Comparison of ENCODE assay signal across 1 cellular context in genomic region chr16:75250809-75251279, GRCh38.
TF ChIP-seq lines count a peak whose summit lies in the region.

No MANE protein-coding gene starts in this region.

TF ChIP-seq in HepG2, 621 proteins besides CTCF, POLR2A, EP300 and RAD21 (continued from another document and continues in another):
- TF ChIP-seq ZBTB49 (CRISPR knock-in tag; IDR thresholded peaks at IDR 0.05; ENCODE audit: borderline replicate concordance) (no peak), SYNCRIP (IDR thresholded peaks at IDR 0.05; ENCODE audit: insufficient read depth, low read depth, low read length) (no peak), ZNF816 (CRISPR knock-in tag; IDR thresholded peaks at IDR 0.05; ENCODE audit: borderline replicate concordance) (peak; percentile 80; the same call in 1 of the 2 replicates), ZBTB7A (CRISPR knock-in tag; IDR thresholded peaks at IDR 0.05) (no peak), SMYD3 (CRISPR knock-in tag; IDR thresholded peaks at IDR 0.05) (no peak; the same call in 1 of the 2 replicates), MTF2 (CRISPR knock-in tag; IDR thresholded peaks at IDR 0.05; ENCODE audit: borderline replicate concordance) (0 out of 2 replicates have a peak, but pooled peaks have one; percentile 58), IKZF1 (IDR thresholded peaks at IDR 0.05) (no peak), KDM5A (IDR thresholded peaks at IDR 0.05; ENCODE audit: borderline replicate concordance, low read length) (no peak), ZNF792 (CRISPR knock-in tag; IDR thresholded peaks at IDR 0.05) (no peak; the same call in none of the 2 replicates), SIN3A (IDR thresholded peaks at IDR 0.05; ENCODE audit: borderline replicate concordance, low read depth, low read length) (peak; percentile 38; the same call in 1 of the 2 replicates), USF2 (IDR thresholded peaks at IDR 0.05; ENCODE audit: low read depth, low read length) (no peak), USF2 (CRISPR knock-in tag; IDR thresholded peaks at IDR 0.05; ENCODE audit: borderline replicate concordance) (no peak), CBX5 (CRISPR knock-in tag; IDR thresholded peaks at IDR 0.05; ENCODE audit: borderline replicate concordance) (no peak), ZNF18 (CRISPR knock-in tag; IDR thresholded peaks at IDR 0.05; ENCODE audit: insufficient replicate concordance) (peak; percentile 40), ZNF674 (CRISPR knock-in tag; IDR thresholded peaks at IDR 0.05; ENCODE audit: low read depth) (no peak), ZMYM3 (CRISPR knock-in tag; IDR thresholded peaks at IDR 0.05) (no peak), MTF1 (CRISPR knock-in tag; IDR thresholded peaks at IDR 0.05) (no peak), ESRRA (CRISPR knock-in tag; IDR thresholded peaks at IDR 0.05; ENCODE audit: low read depth) (peak; percentile 16; the same call in 1 of the 2 replicates), ATF7-NPFF (CRISPR knock-in tag; IDR thresholded peaks at IDR 0.05; ENCODE audit: low read depth) (no peak; the same call in 1 of the 2 replicates), ATAD3A (CRISPR knock-in tag; IDR thresholded peaks at IDR 0.05) (no peak; the same call in 1 of the 2 replicates), GABPA (IDR thresholded peaks at IDR 0.05; ENCODE audit: low read depth, low read length) (no peak), GABPA (CRISPR knock-in tag; IDR thresholded peaks at IDR 0.05; ENCODE audit: low read depth) (no peak), ZNF12 (CRISPR knock-in tag; IDR thresholded peaks at IDR 0.05) (peak; percentile 41; the same call in 1 of the 2 replicates), ZNF83 (CRISPR knock-in tag; IDR thresholded peaks at IDR 0.05; ENCODE audit: borderline replicate concordance) (no peak), TCF12 (IDR thresholded peaks at IDR 0.05) (no peak), TCF12 (CRISPR knock-in tag; IDR thresholded peaks at IDR 0.05) (no peak; the same call in 1 of the 2 replicates), ZNF431 (CRISPR knock-in tag; IDR thresholded peaks at IDR 0.05; ENCODE audit: borderline replicate concordance, low read depth) (no peak), ERF (CRISPR knock-in tag; IDR thresholded peaks at IDR 0.05) (0 out of 2 replicates have a peak, but pooled peaks have one; percentile 47), CREBL2 (CRISPR knock-in tag; IDR thresholded peaks at IDR 0.05; ENCODE audit: borderline replicate concordance) (no peak; the same call in 1 of the 2 replicates), AFF4 (CRISPR knock-in tag; IDR thresholded peaks at IDR 0.05) (no peak), NFE2L2 (IDR thresholded peaks at IDR 0.05; ENCODE audit: low read length) (no peak), ZNF644 (CRISPR knock-in tag; IDR thresholded peaks at IDR 0.05; ENCODE audit: low read depth) (no peak), ZNF333 (CRISPR knock-in tag; IDR thresholded peaks at IDR 0.05; ENCODE audit: borderline replicate concordance) (no peak; the same call in 1 of the 2 replicates), HIC2 (CRISPR knock-in tag; IDR thresholded peaks at IDR 0.05; ENCODE audit: low read depth) (no peak), NFKBIZ (CRISPR knock-in tag; IDR thresholded peaks at IDR 0.05) (no peak), U2AF1 (optimal IDR thresholded peaks at IDR 0.05; ENCODE audit: low read depth, low read length) (peak; percentile 28), PITX1 (CRISPR knock-in tag; IDR thresholded peaks at IDR 0.05) (peak; percentile 10; the same call in 1 of the 2 replicates), MBD4 (IDR thresholded peaks at IDR 0.05; ENCODE audit: borderline replicate concordance, low read length) (no peak), ZNF225 (CRISPR knock-in tag; IDR thresholded peaks at IDR 0.05) (no peak), RBM22 (optimal IDR thresholded peaks at IDR 0.05; ENCODE audit: low read length) (peak; percentile 82), ZNF230 (CRISPR knock-in tag; IDR thresholded peaks at IDR 0.05) (peak; percentile 81; the same call in 1 of the 2 replicates), ZNF777 (CRISPR knock-in tag; IDR thresholded peaks at IDR 0.05) (no peak), ZNF10 (CRISPR knock-in tag; IDR thresholded peaks at IDR 0.05; ENCODE audit: borderline replicate concordance, low read depth) (no peak), TFE3 (CRISPR knock-in tag; IDR thresholded peaks at IDR 0.05) (no peak; the same call in 1 of the 2 replicates), ZNF782 (CRISPR knock-in tag; IDR thresholded peaks at IDR 0.05; ENCODE audit: borderline replicate concordance) (no peak), ZBTB26 (CRISPR knock-in tag; IDR thresholded peaks at IDR 0.05; ENCODE audit: borderline replicate concordance) (no peak), CHD2 (IDR thresholded peaks at IDR 0.05; ENCODE audit: low read depth, low read length) (peak; percentile 9), TBX3 (IDR thresholded peaks at IDR 0.05; ENCODE audit: borderline replicate concordance) (no peak), TMF1 (CRISPR knock-in tag; IDR thresholded peaks at IDR 0.05; ENCODE audit: low read depth) (0 out of 2 replicates have a peak, but pooled peaks have one; percentile 28), CHD4 (IDR thresholded peaks at IDR 0.05; ENCODE audit: borderline replicate concordance, low read length) (no peak), XBP1 (CRISPR knock-in tag; IDR thresholded peaks at IDR 0.05) (0 out of 2 replicates have a peak, but pooled peaks have one; percentile 16), TEAD3 (CRISPR knock-in tag; optimal IDR thresholded peaks at IDR 0.05; ENCODE audit: borderline replicate concordance) (no peak), PREB (CRISPR knock-in tag; IDR thresholded peaks at IDR 0.05) (no peak), CENPT (CRISPR knock-in tag; IDR thresholded peaks at IDR 0.05; ENCODE audit: low read depth) (no peak), ZNF24 (IDR thresholded peaks at IDR 0.05) (no peak), FOSL2 (CRISPR knock-in tag; IDR thresholded peaks at IDR 0.05) (peak; percentile 72), TBX2 (CRISPR knock-in tag; IDR thresholded peaks at IDR 0.05; ENCODE audit: borderline replicate concordance) (no peak; the same call in 1 of the 2 replicates), HMGA1 (CRISPR knock-in tag; conservative IDR thresholded peaks at IDR 0.05) (no peak)
